In genomic region chr1:107496002-107496401, GRCh38 we compare ENCODE assay signal across 21 cellular contexts.
DNase-seq lines count a peak whose midpoint lies in the region; ATAC-seq and TF ChIP-seq lines count a peak whose summit lies in the region.
"Had no signal": no experiment of that assay in that cellular context is flagged by ENCODE, and none has a peak within 500 bp of the region (broad histone marks: within the 10 kb centered on the region; RNA-seq: fewer than 3 reads in every experiment).

No MANE protein-coding gene starts in this region.

- H3K9me3 Mint-ChIP-seq in activated CD4-positive, alpha-beta T cell treated with anti-CD3 and anti-CD28 coated beads, Interleukin-2, amount 10 ng/mL, durations not matched to agents 7 days and 5 days = no peaks in the 10 kb centered on the region
- H3K9me3 Mint-ChIP-seq: CD4-positive, alpha-beta T cell had no signal

- 23 to 38% methylated on average over 1 of the region's 1 CpG for whole genome bisulfite sequencing in upper lobe of left lung, 2 donors

- DNase-seq in NCI-H1092 treated with DMSO at 0.1 percent for 48 hours (lab: John Stamatoyannopoulos, UW) (peak; percentile 30), NCI-H1092 (lab: John Stamatoyannopoulos, UW) (no peak), NCI-H2107 treated with DMSO at 0.1 percent for 48 hours (lab: John Stamatoyannopoulos, UW; ENCODE audit: unreplicated experiment) (peak; percentile 71), NCI-H69 (lab: John Stamatoyannopoulos, UW) (peak; percentile 29), upper lobe of right lung (no peak), upper lobe of left lung (no peak), GF-D8 (lab: John Stamatoyannopoulos, UW) (no peak)
- DNase-seq in activated CD4-positive, alpha-beta T cell treated with anti-CD3 and anti-CD28 coated beads, Interleukin-2, amount 10 ng/mL, durations not matched to agents 7 days and 5 days = no peak
- DNase-seq: ACHN; CD4-positive, alpha-beta T cell; COR-L47; GDM1; H7; MM.1S; NCI-H187 treated with DMSO at 0.1 percent for 48 hours; NCI-H510A treated with DMSO at 0.1 percent for 48 hours; Right ventricle myocardium superior; T-helper 9 cell had no signal

- H3K4me1 ChIP-seq in upper lobe of right lung (no peaks in the 10 kb centered on the region), upper lobe of left lung (no peaks in the 10 kb centered on the region)
- H3K4me1 ChIP-seq: BLaER1 had no signal

- H3K4me3 Mint-ChIP-seq in activated CD4-positive, alpha-beta T cell treated with anti-CD3 and anti-CD28 coated beads, Interleukin-2, amount 10 ng/mL, durations not matched to agents 7 days and 5 days = no peak overlapping the region
- H3K4me3 Mint-ChIP-seq: CD4-positive, alpha-beta T cell had no signal

- H3K36me3 ChIP-seq in upper lobe of right lung (no peaks in the 10 kb centered on the region), upper lobe of left lung (no peaks in the 10 kb centered on the region)
- H3K36me3 ChIP-seq: BLaER1 had no signal

- TF ChIP-seq CTCF in upper lobe of right lung (IDR thresholded peaks at IDR 0.05) (no peak), upper lobe of left lung (IDR thresholded peaks at IDR 0.05) (no peak)

- TF ChIP-seq POLR2A in upper lobe of left lung (IDR thresholded peaks at IDR 0.05) = no peak

- peaks cover 2% of the 10 kb centered on the region for H3K27me3 Mint-ChIP-seq in activated CD4-positive, alpha-beta T cell treated with anti-CD3 and anti-CD28 coated beads, Interleukin-2, amount 10 ng/mL, durations not matched to agents 7 days and 5 days
- H3K27me3 Mint-ChIP-seq: CD4-positive, alpha-beta T cell had no signal

- H3K9me3 ChIP-seq in upper lobe of right lung (no peaks in the 10 kb centered on the region), upper lobe of left lung (no peaks in the 10 kb centered on the region)
- H3K9me3 ChIP-seq: BLaER1 had no signal

- no peak for TF ChIP-seq EP300 in upper lobe of left lung (IDR thresholded peaks at IDR 0.05)

- no peak overlapping the region for H3K27ac Mint-ChIP-seq in activated CD4-positive, alpha-beta T cell treated with anti-CD3 and anti-CD28 coated beads, Interleukin-2, amount 10 ng/mL, durations not matched to agents 7 days and 5 days
- H3K27ac Mint-ChIP-seq: CD4-positive, alpha-beta T cell had no signal

- H3K27ac ChIP-seq in upper lobe of right lung (no peak overlapping the region), upper lobe of left lung (no peak overlapping the region)
- H3K27ac ChIP-seq: 22Rv1, BLaER1 had no signal

- H3K4me3 ChIP-seq in upper lobe of right lung (no peak overlapping the region), upper lobe of left lung (no peak overlapping the region)
- H3K4me3 ChIP-seq: BLaER1, K562 had no signal

- ATAC-seq in upper lobe of right lung = peak; percentile 55
- ATAC-seq in upper lobe of left lung (ENCODE audit: low FRiP score in 2 of 2) = no peak
- ATAC-seq: K562 had no signal

- H3K4me1 Mint-ChIP-seq in activated CD4-positive, alpha-beta T cell treated with anti-CD3 and anti-CD28 coated beads, Interleukin-2, amount 10 ng/mL, durations not matched to agents 7 days and 5 days = no peaks in the 10 kb centered on the region

- POLR2A ChIA-PET in activated CD4-positive, alpha-beta T cell treated with anti-CD3 and anti-CD28 coated beads, Interleukin-2, amount 10 ng/mL, durations not matched to agents 7 days and 5 days (lab: Charles Lee) = no interaction called here

- CTCF ChIA-PET in activated CD4-positive, alpha-beta T cell treated with anti-CD3 and anti-CD28 coated beads, Interleukin-2, amount 10 ng/mL, durations not matched to agents 7 days and 5 days (lab: Charles Lee) = no interaction called here

- intact Hi-C loops in upper lobe of right lung (cut with DNase I) = no loop called here

- H3K27me3 ChIP-seq in upper lobe of right lung (peaks cover 14% of the 10 kb centered on the region), upper lobe of left lung (no peaks in the 10 kb centered on the region)
- H3K27me3 ChIP-seq: BLaER1 had no signal

- no peaks in the 10 kb centered on the region for H3K36me3 Mint-ChIP-seq in activated CD4-positive, alpha-beta T cell treated with anti-CD3 and anti-CD28 coated beads, Interleukin-2, amount 10 ng/mL, durations not matched to agents 7 days and 5 days (ENCODE audit: low read depth)

Comparison
In these comparisons a context has a peak if more than half of its experiments do, and no peak if none do; other contexts are left out.
1. DNase-seq: peak in NCI-H1092 treated with DMSO at 0.1 percent for 48 hours (single experiment), NCI-H2107 treated with DMSO at 0.1 percent for 48 hours (single experiment) and NCI-H69 (single experiment); none in NCI-H1092 (single experiment), upper lobe of right lung (single experiment), upper lobe of left lung (0 of 2), GF-D8 (single experiment) and activated CD4-positive, alpha-beta T cell treated with anti-CD3 and anti-CD28 coated beads, Interleukin-2, amount 10 ng/mL, durations not matched to agents 7 days and 5 days (single experiment).